31 cellular contexts compared by ENCODE assay signal in the genomic region with DNA sequence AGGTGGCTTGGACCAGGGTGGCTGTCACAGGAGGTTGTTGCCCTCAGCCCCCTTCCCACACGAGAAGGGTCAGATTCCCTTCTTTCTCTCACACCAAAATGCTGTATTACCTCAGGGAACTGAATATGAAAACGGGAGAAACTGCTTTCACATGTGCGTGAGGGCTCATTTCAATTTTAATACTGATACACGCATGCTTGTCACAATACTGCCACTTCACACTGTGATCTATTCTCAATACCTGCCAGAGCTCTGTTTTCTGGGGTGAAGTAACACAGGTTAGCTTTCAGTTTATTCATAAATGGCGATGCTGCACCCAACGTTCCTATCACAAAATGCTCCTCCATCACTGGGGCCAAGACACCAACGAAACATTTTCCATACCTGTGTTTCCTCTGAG.
"Had no signal": no experiment of that assay in that cellular context is flagged by ENCODE, and none has a peak within 500 bp of the region (broad histone marks: within the 10 kb centered on the region; RNA-seq: fewer than 3 reads in every experiment).

No MANE protein-coding gene starts in this region.

- H3K27ac ChIP-seq: body of pancreas, esophagus muscularis mucosa, foreskin keratinocyte, gastrocnemius medialis, heart left ventricle, WERI-Rb-1 had no signal

- H3K4me3 Mint-ChIP-seq: activated CD4-positive, alpha-beta T cell treated with anti-CD3 and anti-CD28 coated beads for 36 hours; activated CD8-positive, alpha-beta T cell treated with anti-CD3 and anti-CD28 coated beads for 36 hours; activated naive CD8-positive, alpha-beta T cell; activated T-cell treated with anti-CD3 and anti-CD28 coated beads, Interleukin-2, amount 50 U/mL, for 4 hours; activated T-helper 17 cell treated with anti-CD3 and anti-CD28 coated beads, Interleukin-2, amount 50 U/mL, for 72 hours; endodermal cell; T-helper 17 cell; T-helper 2 cell treated with Interferon-gamma antibody and Interleukin-4, amounts not matched to agents 5 μg/mL and 100 μg/mL, for 36 hours had no signal

- H3K27me3 Mint-ChIP-seq: activated CD4-positive, alpha-beta T cell treated with anti-CD3 and anti-CD28 coated beads for 36 hours; activated CD8-positive, alpha-beta T cell treated with anti-CD3 and anti-CD28 coated beads for 36 hours; activated naive CD8-positive, alpha-beta T cell; activated T-helper 17 cell treated with anti-CD3 and anti-CD28 coated beads, Interleukin-2, amount 50 U/mL, for 72 hours; T-helper 17 cell had no signal

- H3K9me3 ChIP-seq: body of pancreas, esophagus muscularis mucosa, gastrocnemius medialis, heart left ventricle had no signal

- H3K4me3 ChIP-seq: body of pancreas, esophagus muscularis mucosa, gastrocnemius medialis, heart left ventricle had no signal

- ATAC-seq: activated CD4-positive, alpha-beta T cell treated with anti-CD3 and anti-CD28 coated beads for 36 hours; activated CD8-positive, alpha-beta T cell treated with anti-CD3 and anti-CD28 coated beads for 36 hours; activated T-cell treated with anti-CD3 and anti-CD28 coated beads, Interleukin-2, amount 50 U/mL, for 4 hours; activated T-helper 17 cell treated with anti-CD3 and anti-CD28 coated beads, Interleukin-2, amount 50 U/mL, for 72 hours; body of pancreas; foreskin keratinocyte; gastrocnemius medialis; heart left ventricle; T-helper 17 cell had no signal

- H3K4me1 ChIP-seq: foreskin keratinocyte, gastrocnemius medialis had no signal

- DNase-seq: activated CD4-positive, alpha-beta T cell treated with anti-CD3 and anti-CD28 coated beads for 36 hours; activated CD4-positive, alpha-beta T cell treated with anti-CD3 and anti-CD28 coated beads, Interleukin-2, amount 50 U/mL, for 1 hour; activated CD4-positive, alpha-beta T cell treated with anti-CD3 and anti-CD28 coated beads, Interleukin-2, amount 50 U/mL, for 48 hours; activated CD4-positive, CD25-positive, alpha-beta regulatory T cell; activated CD4-positive, CD25-positive, alpha-beta regulatory T cell treated with anti-CD3 and anti-CD28 coated beads, Interleukin-2, amount 50 U/mL, for 72 hours; activated CD8-positive, alpha-beta memory T cell treated with anti-CD3 and anti-CD28 coated beads for 24 hours; activated CD8-positive, alpha-beta T cell treated with anti-CD3 and anti-CD28 coated beads for 36 hours; activated effector memory CD4-positive, alpha-beta T cell treated with Interleukin-2 at 50 U/mL for 16 hours; activated gamma-delta T cell treated with Interleukin-2 at 50 U/mL for 16 hours; activated naive CD4-positive, alpha-beta T cell treated with anti-CD3 and anti-CD28 coated beads, Interleukin-2, amount 50 U/mL, for 16 hours; activated naive CD4-positive, alpha-beta T cell treated with Interleukin-2 at 50 U/mL for 16 hours; activated T-cell treated with anti-CD3 and anti-CD28 coated beads, Interleukin-2, amount 50 U/mL, for 4 hours; amniotic stem cell; aorta; body of pancreas; caudate nucleus; effector memory CD4-positive, alpha-beta T cell; endodermal cell; erythroblast; foreskin keratinocyte; gastrocnemius medialis; glutamatergic neuron; heart left ventricle; T-helper 1 cell; T-helper 17 cell; T1000; WERI-Rb-1 had no signal

- H3K27me3 ChIP-seq: body of pancreas, esophagus muscularis mucosa, foreskin keratinocyte, gastrocnemius medialis, heart left ventricle had no signal

- H3K27ac Mint-ChIP-seq: activated CD4-positive, alpha-beta T cell treated with anti-CD3 and anti-CD28 coated beads for 36 hours; activated CD8-positive, alpha-beta T cell treated with anti-CD3 and anti-CD28 coated beads for 36 hours; activated naive CD8-positive, alpha-beta T cell; activated T-helper 17 cell treated with anti-CD3 and anti-CD28 coated beads, Interleukin-2, amount 50 U/mL, for 72 hours; T-helper 17 cell; T-helper 2 cell treated with Interferon-gamma antibody and Interleukin-4, amounts not matched to agents 5 μg/mL and 100 μg/mL, for 36 hours had no signal

- H3K9me3 Mint-ChIP-seq: activated CD8-positive, alpha-beta T cell treated with anti-CD3 and anti-CD28 coated beads for 36 hours; activated T-cell treated with anti-CD3 and anti-CD28 coated beads, Interleukin-2, amount 50 U/mL, for 4 hours; activated T-helper 17 cell treated with anti-CD3 and anti-CD28 coated beads, Interleukin-2, amount 50 U/mL, for 72 hours; endodermal cell; T-helper 2 cell treated with Interferon-gamma antibody and Interleukin-4, amounts not matched to agents 5 μg/mL and 100 μg/mL, for 36 hours had no signal

- H3K36me3 ChIP-seq: gastrocnemius medialis had no signal

- H3K4me1 Mint-ChIP-seq: activated CD4-positive, alpha-beta T cell treated with anti-CD3 and anti-CD28 coated beads for 36 hours; activated T-helper 17 cell treated with anti-CD3 and anti-CD28 coated beads, Interleukin-2, amount 50 U/mL, for 72 hours had no signal
